In the genomic region with DNA sequence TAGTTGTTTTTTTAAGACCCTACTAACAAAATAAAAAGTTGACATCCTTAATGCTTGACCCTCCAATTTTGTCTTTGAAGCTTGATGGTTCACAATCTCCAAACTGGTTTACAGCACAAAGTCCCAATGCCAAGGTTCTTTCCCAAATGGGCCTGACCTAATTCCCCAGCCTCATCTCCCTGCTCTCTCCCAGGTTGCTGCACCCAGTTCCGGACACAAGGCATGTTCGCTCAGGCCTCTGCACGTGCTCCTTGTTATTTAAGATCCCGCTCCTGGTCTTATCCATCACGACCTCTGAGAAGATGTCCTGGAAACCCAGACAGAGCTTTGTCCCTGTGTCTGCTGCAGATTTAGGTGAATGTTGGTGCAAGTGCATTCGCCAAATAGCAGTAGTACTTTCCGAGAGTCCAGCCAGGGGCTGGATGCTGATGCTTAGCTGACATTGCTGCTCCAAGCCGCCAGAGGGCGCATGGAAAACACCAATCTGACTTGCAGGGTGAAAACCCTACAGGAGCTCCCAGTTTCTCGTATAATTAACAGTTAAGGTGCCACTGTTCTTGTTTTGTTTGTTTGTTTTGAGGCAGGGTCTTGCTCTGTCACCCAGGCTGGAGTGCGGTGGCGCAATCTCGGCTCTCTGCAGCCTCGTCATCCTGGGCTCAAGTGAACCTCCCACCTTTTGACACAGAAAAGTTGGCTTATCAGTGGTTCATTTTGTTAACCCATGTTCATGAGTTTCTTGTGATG, we compare ENCODE assay signal across 7 cellular contexts. TPM values are rescaled to one million over a fixed set of nuclear protein-coding genes. Genes with fewer than 3 reads are reported as not detected.
A peak's percentile ranks its signal among the peaks of the same experiment; 100 is the strongest.
DNase-seq lines count a peak whose midpoint lies in the region; ATAC-seq and TF ChIP-seq lines count a peak whose summit lies in the region.

No MANE protein-coding gene starts in this region.

- TF ChIP-seq CTCF in GM12875 (IDR thresholded peaks at IDR 0.05; ENCODE audit: borderline replicate concordance, insufficient read depth, low read depth, low read length) (peak; percentile 89), gastrocnemius medialis (IDR thresholded peaks at IDR 0.05 in 4 of 5, conservative IDR thresholded peaks at IDR 0.05 in 1 of 5) (peak; percentile 84 to 95 (median 93))

- H3K27ac ChIP-seq in right cardiac atrium (ENCODE audit: low read length) (no peak overlapping the region), gastrocnemius medialis (no peak overlapping the region)

- H3K4me3 ChIP-seq in GM12875 (ENCODE audit: low read depth, low read length) (no peak overlapping the region), right cardiac atrium (ENCODE audit: low read length) (no peak overlapping the region), gastrocnemius medialis (no peak overlapping the region)

- H3K27me3 ChIP-seq in right cardiac atrium (ENCODE audit: control insufficient read depth, insufficient read depth) (no peaks in the 10 kb centered on the region), gastrocnemius medialis (no peaks in the 10 kb centered on the region)

- no peaks in the 10 kb centered on the region for H3K36me3 ChIP-seq in gastrocnemius medialis

- H3K9me3 ChIP-seq in right cardiac atrium (ENCODE audit: control insufficient read depth, low read length) (no peaks in the 10 kb centered on the region), gastrocnemius medialis (no peaks in the 10 kb centered on the region)

- no peak for TF ChIP-seq POLR2A in gastrocnemius medialis (IDR thresholded peaks at IDR 0.05)

- H3K4me1 ChIP-seq in right cardiac atrium (ENCODE audit: control insufficient read depth, insufficient read depth, low read length) (no peaks in the 10 kb centered on the region), gastrocnemius medialis (no peaks in the 10 kb centered on the region)

- in situ Hi-C loops in gastrocnemius medialis (cut with MboI; ENCODE audit: low sequenced_read_pairs in 4 of 4): loop anchor here (5.0 to 25.0 kb wide), 2 partner anchors 75 to 215 kb away; partner anchors contain the start of gene PLAUR (in 1 of the 4)

- intact Hi-C loops in right cardiac atrium (cut with DNase I): loop anchor here (1.0 to 10.0 kb wide), 5 partner anchors 70 to 218 kb away; no protein-coding TSS in a partner anchor
- intact Hi-C loops in gastrocnemius medialis (cut with DNase I; ENCODE audit: low total_unique reads): loop anchor here (1.0 kb wide), 1 partner anchor 72 kb away; no protein-coding TSS in a partner anchor

- 22% methylated on average over 14 of the region's 14 CpGs for WGBS in right cardiac atrium

- DNase-seq in NCI-H1105 treated with DMSO at 0.1 percent for 48 hours (lab: John Stamatoyannopoulos, UW): peak; percentile 69
- peak; percentile 42 for DNase-seq in T-helper 22 cell (ENCODE audit: low read depth)
- peak in 52 of 56 donors; percentile 4 to 86 (median 56) for DNase-seq in amygdala (lab: John Stamatoyannopoulos, UW)
- DNase-seq in right cardiac atrium: peak; percentile 75 to 89 (median 87)
- peak; percentile 38 to 50 for DNase-seq in gastrocnemius medialis

- peak; percentile 82 to 83 for ATAC-seq in right cardiac atrium
- peak; percentile 70 to 75 for ATAC-seq in gastrocnemius medialis
- ATAC-seq in GM18873 (IDR thresholded peaks at IDR 0.05; ENCODE audit: low FRiP score, unreplicated experiment): no peak

RNA-seq across cellular contexts. Expression of gene LYPD3, which starts 18.5 kb away (rescaled TPM):
- total RNA-seq in right cardiac atrium: 1 to 10 TPM in 1 of 4 donors, under 1 TPM in 3; 0.53 to 1.5 (median 0.75) TPM
- polyA plus RNA-seq in right cardiac atrium: 0.97 TPM
- total RNA-seq in gastrocnemius medialis: not detected

RNA-seq across cellular contexts. Expression of gene TEX101, which starts 32.2 kb away (rescaled TPM):
- total RNA-seq in right cardiac atrium (not detected), gastrocnemius medialis (not detected)
- not detected for polyA plus RNA-seq in right cardiac atrium

RNA-seq across cellular contexts. Expression of gene PHLDB3, which starts 57.6 kb away (rescaled TPM):
- 10 to 100 TPM in 2 of 4 donors, 1 to 10 TPM in 2; 6.3 to 11.4 (median 8.7) TPM for total RNA-seq in right cardiac atrium
- 6.9 TPM for polyA plus RNA-seq in right cardiac atrium
- 1 to 10 TPM; 1.5 to 9.6 (median 6.7) TPM for total RNA-seq in gastrocnemius medialis
